Comparison of ENCODE assay signal across 1 cellular context in the genomic region with DNA sequence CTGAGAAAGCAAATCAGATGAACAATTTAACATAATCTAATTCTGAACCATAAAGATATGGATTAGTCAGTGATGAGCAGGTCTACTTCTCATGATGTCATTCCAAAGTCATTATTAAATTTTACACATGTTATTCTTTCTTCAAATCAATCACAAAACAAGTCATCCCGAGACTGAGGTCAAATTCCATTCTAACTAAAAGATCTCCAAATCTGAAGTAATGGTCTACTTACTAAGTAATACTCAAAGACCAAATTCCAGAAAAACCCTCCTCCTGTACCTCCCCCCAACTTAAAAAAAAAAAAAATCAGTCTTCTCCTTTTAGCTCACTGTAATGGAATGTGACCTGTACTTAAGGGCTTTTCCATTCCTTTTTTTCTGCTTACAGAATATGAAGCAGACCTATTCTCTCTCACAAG.
A peak's percentile ranks its signal among the peaks of the same experiment; 100 is the strongest.
TF ChIP-seq lines count a peak whose summit lies in the region.

No MANE protein-coding gene starts in this region.

TF ChIP-seq in HEK293, 187 proteins besides CTCF, POLR2A, EP300 and RAD21 (continued from another document and continues in another):
- TF ChIP-seq, protein P1, sequence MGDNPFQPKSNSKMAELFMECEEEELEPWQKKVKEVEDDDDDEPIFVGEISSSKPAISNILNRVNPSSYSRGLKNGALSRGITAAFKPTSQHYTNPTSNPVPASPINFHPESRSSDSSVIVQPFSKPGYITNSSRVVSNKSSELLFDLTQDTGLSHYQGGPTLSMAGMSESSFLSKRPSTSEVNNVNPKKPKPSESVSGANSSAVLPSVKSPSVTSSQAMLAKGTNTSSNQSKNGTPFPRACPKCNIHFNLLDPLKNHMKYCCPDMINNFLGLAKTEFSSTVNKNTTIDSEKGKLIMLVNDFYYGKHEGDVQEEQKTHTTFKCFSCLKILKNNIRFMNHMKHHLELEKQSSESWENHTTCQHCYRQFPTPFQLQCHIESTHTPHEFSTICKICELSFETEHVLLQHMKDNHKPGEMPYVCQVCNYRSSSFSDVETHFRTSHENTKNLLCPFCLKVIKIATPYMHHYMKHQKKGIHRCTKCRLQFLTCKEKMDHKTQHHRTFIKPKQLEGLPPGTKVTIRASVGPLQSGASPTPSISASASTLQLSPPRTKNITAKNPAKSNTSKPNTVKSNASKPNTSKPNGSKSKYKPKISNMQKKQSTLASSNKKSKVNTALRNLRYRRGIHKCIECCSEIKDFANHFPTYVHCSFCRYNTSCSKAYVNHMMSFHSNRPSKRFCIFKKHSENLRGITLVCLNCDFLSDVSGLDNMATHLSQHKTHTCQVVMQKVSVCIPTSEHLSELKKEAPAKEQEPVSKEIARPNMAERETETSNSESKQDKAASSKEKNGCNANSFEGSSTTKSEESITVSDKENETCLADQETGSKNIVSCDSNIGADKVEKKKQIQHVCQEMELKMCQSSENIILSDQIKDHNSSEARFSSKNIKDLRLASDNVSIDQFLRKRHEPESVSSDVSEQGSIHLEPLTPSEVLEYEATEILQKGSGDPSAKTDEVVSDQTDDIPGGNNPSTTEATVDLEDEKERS (tag by site-specific recombination; IDR thresholded peaks at IDR 0.05): no peak
- TF ChIP-seq ZNF214 (tag by site-specific recombination; IDR thresholded peaks at IDR 0.05; ENCODE audit: borderline replicate concordance) (no peak), ZNF571 (tag by site-specific recombination; IDR thresholded peaks at IDR 0.05) (no peak), SP3 (tag by site-specific recombination; IDR thresholded peaks at IDR 0.05) (peak; percentile 54), ZNF837 (tag by site-specific recombination; IDR thresholded peaks at IDR 0.05) (no peak), WT1 (tag by site-specific recombination; IDR thresholded peaks at IDR 0.05) (0 out of 2 replicates have a peak, but pooled peaks have one; percentile 33), SETDB1 (IDR thresholded peaks at IDR 0.05; ENCODE audit: insufficient read length, low read length) (no peak), ZNF830 (tag by site-specific recombination; IDR thresholded peaks at IDR 0.05; ENCODE audit: low read depth) (no peak), ZNF843 (tag by site-specific recombination; IDR thresholded peaks at IDR 0.05) (peak; percentile 59; the same call in 1 of the 2 replicates), ZIC2 (tag by site-specific recombination; IDR thresholded peaks at IDR 0.05) (no peak), ZNF341 (tag by site-specific recombination; IDR thresholded peaks at IDR 0.05; ENCODE audit: low read depth) (no peak), TRIM28 (IDR thresholded peaks at IDR 0.05; ENCODE audit: borderline replicate concordance, low read length) (no peak), ZNF600 (tag by site-specific recombination; IDR thresholded peaks at IDR 0.05) (peak; percentile 44; the same call in 1 of the 2 replicates), ZNF169 (tag by site-specific recombination; IDR thresholded peaks at IDR 0.05) (no peak), ZNF626 (tag by site-specific recombination; IDR thresholded peaks at IDR 0.05) (no peak), ZNF292 (tag by site-specific recombination; IDR thresholded peaks at IDR 0.05; ENCODE audit: borderline replicate concordance, low read depth) (no peak), KLF7 (tag by site-specific recombination; IDR thresholded peaks at IDR 0.05; ENCODE audit: borderline replicate concordance) (no peak)
- TF ChIP-seq, protein P2, sequence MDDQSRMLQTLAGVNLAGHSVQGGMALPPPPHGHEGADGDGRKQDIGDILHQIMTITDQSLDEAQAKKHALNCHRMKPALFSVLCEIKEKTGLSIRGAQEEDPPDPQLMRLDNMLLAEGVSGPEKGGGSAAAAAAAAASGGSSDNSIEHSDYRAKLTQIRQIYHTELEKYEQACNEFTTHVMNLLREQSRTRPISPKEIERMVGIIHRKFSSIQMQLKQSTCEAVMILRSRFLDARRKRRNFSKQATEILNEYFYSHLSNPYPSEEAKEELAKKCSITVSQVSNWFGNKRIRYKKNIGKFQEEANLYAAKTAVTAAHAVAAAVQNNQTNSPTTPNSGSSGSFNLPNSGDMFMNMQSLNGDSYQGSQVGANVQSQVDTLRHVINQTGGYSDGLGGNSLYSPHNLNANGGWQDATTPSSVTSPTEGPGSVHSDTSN (CRISPR knock-in tag; IDR thresholded peaks at IDR 0.05): no peak
- TF ChIP-seq, protein P3, sequence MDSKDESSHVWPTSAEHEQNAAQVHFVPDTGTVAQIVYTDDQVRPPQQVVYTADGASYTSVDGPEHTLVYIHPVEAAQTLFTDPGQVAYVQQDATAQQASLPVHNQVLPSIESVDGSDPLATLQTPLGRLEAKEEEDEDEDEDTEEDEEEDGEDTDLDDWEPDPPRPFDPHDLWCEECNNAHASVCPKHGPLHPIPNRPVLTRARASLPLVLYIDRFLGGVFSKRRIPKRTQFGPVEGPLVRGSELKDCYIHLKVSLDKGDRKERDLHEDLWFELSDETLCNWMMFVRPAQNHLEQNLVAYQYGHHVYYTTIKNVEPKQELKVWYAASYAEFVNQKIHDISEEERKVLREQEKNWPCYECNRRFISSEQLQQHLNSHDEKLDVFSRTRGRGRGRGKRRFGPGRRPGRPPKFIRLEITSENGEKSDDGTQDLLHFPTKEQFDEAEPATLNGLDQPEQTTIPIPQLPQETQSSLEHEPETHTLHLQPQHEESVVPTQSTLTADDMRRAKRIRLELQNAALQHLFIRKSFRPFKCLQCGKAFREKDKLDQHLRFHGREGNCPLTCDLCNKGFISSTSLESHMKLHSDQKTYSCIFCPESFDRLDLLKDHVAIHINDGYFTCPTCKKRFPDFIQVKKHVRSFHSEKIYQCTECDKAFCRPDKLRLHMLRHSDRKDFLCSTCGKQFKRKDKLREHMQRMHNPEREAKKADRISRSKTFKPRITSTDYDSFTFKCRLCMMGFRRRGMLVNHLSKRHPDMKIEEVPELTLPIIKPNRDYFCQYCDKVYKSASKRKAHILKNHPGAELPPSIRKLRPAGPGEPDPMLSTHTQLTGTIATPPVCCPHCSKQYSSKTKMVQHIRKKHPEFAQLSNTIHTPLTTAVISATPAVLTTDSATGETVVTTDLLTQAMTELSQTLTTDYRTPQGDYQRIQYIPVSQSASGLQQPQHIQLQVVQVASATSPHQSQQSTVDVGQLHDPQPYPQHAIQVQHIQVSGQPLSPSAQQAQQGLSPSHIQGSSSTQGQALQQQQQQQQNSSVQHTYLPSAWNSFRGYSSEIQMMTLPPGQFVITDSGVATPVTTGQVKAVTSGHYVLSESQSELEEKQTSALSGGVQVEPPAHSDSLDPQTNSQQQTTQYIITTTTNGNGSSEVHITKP (tag by site-specific recombination; IDR thresholded peaks at IDR 0.05): 0 out of 2 replicates have a peak, but pooled peaks have one; percentile 24
- TF ChIP-seq, protein P4, sequence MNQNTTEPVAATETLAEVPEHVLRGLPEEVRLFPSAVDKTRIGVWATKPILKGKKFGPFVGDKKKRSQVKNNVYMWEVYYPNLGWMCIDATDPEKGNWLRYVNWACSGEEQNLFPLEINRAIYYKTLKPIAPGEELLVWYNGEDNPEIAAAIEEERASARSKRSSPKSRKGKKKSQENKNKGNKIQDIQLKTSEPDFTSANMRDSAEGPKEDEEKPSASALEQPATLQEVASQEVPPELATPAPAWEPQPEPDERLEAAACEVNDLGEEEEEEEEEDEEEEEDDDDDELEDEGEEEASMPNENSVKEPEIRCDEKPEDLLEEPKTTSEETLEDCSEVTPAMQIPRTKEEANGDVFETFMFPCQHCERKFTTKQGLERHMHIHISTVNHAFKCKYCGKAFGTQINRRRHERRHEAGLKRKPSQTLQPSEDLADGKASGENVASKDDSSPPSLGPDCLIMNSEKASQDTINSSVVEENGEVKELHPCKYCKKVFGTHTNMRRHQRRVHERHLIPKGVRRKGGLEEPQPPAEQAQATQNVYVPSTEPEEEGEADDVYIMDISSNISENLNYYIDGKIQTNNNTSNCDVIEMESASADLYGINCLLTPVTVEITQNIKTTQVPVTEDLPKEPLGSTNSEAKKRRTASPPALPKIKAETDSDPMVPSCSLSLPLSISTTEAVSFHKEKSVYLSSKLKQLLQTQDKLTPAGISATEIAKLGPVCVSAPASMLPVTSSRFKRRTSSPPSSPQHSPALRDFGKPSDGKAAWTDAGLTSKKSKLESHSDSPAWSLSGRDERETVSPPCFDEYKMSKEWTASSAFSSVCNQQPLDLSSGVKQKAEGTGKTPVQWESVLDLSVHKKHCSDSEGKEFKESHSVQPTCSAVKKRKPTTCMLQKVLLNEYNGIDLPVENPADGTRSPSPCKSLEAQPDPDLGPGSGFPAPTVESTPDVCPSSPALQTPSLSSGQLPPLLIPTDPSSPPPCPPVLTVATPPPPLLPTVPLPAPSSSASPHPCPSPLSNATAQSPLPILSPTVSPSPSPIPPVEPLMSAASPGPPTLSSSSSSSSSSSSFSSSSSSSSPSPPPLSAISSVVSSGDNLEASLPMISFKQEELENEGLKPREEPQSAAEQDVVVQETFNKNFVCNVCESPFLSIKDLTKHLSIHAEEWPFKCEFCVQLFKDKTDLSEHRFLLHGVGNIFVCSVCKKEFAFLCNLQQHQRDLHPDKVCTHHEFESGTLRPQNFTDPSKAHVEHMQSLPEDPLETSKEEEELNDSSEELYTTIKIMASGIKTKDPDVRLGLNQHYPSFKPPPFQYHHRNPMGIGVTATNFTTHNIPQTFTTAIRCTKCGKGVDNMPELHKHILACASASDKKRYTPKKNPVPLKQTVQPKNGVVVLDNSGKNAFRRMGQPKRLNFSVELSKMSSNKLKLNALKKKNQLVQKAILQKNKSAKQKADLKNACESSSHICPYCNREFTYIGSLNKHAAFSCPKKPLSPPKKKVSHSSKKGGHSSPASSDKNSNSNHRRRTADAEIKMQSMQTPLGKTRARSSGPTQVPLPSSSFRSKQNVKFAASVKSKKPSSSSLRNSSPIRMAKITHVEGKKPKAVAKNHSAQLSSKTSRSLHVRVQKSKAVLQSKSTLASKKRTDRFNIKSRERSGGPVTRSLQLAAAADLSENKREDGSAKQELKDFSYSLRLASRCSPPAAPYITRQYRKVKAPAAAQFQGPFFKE (tag by site-specific recombination; IDR thresholded peaks at IDR 0.05; ENCODE audit: borderline replicate concordance): no peak
- TF ChIP-seq, protein P5, sequence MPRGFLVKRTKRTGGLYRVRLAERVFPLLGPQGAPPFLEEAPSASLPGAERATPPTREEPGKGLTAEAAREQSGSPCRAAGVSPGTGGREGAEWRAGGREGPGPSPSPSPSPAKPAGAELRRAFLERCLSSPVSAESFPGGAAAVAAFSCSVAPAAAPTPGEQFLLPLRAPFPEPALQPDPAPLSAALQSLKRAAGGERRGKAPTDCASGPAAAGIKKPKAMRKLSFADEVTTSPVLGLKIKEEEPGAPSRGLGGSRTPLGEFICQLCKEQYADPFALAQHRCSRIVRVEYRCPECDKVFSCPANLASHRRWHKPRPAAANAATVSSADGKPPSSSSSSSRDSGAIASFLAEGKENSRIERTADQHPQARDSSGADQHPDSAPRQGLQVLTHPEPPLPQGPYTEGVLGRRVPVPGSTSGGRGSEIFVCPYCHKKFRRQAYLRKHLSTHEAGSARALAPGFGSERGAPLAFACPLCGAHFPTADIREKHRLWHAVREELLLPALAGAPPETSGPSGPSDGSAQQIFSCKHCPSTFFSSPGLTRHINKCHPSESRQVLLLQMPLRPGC (tag by site-specific recombination; IDR thresholded peaks at IDR 0.05): peak; percentile 86
- TF ChIP-seq, protein P6, sequence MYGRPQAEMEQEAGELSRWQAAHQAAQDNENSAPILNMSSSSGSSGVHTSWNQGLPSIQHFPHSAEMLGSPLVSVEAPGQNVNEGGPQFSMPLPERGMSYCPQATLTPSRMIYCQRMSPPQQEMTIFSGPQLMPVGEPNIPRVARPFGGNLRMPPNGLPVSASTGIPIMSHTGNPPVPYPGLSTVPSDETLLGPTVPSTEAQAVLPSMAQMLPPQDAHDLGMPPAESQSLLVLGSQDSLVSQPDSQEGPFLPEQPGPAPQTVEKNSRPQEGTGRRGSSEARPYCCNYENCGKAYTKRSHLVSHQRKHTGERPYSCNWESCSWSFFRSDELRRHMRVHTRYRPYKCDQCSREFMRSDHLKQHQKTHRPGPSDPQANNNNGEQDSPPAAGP (tag by site-specific recombination; IDR thresholded peaks at IDR 0.05): no peak
- TF ChIP-seq, protein P7, sequence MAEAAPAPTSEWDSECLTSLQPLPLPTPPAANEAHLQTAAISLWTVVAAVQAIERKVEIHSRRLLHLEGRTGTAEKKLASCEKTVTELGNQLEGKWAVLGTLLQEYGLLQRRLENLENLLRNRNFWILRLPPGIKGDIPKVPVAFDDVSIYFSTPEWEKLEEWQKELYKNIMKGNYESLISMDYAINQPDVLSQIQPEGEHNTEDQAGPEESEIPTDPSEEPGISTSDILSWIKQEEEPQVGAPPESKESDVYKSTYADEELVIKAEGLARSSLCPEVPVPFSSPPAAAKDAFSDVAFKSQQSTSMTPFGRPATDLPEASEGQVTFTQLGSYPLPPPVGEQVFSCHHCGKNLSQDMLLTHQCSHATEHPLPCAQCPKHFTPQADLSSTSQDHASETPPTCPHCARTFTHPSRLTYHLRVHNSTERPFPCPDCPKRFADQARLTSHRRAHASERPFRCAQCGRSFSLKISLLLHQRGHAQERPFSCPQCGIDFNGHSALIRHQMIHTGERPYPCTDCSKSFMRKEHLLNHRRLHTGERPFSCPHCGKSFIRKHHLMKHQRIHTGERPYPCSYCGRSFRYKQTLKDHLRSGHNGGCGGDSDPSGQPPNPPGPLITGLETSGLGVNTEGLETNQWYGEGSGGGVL (tag by site-specific recombination; IDR thresholded peaks at IDR 0.05): no peak
- TF ChIP-seq, protein P8, sequence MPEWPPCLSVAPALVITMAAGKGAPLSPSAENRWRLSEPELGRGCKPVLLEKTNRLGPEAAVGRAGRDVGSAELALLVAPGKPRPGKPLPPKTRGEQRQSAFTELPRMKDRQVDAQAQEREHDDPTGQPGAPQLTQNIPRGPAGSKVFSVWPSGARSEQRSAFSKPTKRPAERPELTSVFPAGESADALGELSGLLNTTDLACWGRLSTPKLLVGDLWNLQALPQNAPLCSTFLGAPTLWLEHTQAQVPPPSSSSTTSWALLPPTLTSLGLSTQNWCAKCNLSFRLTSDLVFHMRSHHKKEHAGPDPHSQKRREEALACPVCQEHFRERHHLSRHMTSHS (tag by site-specific recombination; IDR thresholded peaks at IDR 0.05): no peak
- TF ChIP-seq, protein P9, sequence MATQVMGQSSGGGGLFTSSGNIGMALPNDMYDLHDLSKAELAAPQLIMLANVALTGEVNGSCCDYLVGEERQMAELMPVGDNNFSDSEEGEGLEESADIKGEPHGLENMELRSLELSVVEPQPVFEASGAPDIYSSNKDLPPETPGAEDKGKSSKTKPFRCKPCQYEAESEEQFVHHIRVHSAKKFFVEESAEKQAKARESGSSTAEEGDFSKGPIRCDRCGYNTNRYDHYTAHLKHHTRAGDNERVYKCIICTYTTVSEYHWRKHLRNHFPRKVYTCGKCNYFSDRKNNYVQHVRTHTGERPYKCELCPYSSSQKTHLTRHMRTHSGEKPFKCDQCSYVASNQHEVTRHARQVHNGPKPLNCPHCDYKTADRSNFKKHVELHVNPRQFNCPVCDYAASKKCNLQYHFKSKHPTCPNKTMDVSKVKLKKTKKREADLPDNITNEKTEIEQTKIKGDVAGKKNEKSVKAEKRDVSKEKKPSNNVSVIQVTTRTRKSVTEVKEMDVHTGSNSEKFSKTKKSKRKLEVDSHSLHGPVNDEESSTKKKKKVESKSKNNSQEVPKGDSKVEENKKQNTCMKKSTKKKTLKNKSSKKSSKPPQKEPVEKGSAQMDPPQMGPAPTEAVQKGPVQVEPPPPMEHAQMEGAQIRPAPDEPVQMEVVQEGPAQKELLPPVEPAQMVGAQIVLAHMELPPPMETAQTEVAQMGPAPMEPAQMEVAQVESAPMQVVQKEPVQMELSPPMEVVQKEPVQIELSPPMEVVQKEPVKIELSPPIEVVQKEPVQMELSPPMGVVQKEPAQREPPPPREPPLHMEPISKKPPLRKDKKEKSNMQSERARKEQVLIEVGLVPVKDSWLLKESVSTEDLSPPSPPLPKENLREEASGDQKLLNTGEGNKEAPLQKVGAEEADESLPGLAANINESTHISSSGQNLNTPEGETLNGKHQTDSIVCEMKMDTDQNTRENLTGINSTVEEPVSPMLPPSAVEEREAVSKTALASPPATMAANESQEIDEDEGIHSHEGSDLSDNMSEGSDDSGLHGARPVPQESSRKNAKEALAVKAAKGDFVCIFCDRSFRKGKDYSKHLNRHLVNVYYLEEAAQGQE (tag by site-specific recombination; IDR thresholded peaks at IDR 0.05): no peak
